ENCODE assay signal across 1 cellular context in genomic region chr17:21085707-21086106, GRCh38.
TF ChIP-seq lines count a peak whose summit lies in the region.

No MANE protein-coding gene starts in this region.

TF ChIP-seq in HepG2, 621 proteins besides CTCF, POLR2A, EP300 and RAD21:
- TF ChIP-seq ZNF558 (CRISPR knock-in tag; IDR thresholded peaks at IDR 0.05; ENCODE audit: borderline replicate concordance) (no peak), ZNF367 (CRISPR knock-in tag; IDR thresholded peaks at IDR 0.05; ENCODE audit: borderline replicate concordance) (no peak), ZNF615 (CRISPR knock-in tag; IDR thresholded peaks at IDR 0.05; ENCODE audit: borderline replicate concordance) (no peak), DBP (CRISPR knock-in tag; IDR thresholded peaks at IDR 0.05; ENCODE audit: not compliant biosample characterization) (no peak), SIN3B (IDR thresholded peaks at IDR 0.05; ENCODE audit: low read length) (no peak), ZNF264 (CRISPR knock-in tag; IDR thresholded peaks at IDR 0.05) (no peak), GATAD2A (CRISPR knock-in tag; IDR thresholded peaks at IDR 0.05) (no peak)
